Comparison of ENCODE assay signal across 7 cellular contexts in the genomic region with DNA sequence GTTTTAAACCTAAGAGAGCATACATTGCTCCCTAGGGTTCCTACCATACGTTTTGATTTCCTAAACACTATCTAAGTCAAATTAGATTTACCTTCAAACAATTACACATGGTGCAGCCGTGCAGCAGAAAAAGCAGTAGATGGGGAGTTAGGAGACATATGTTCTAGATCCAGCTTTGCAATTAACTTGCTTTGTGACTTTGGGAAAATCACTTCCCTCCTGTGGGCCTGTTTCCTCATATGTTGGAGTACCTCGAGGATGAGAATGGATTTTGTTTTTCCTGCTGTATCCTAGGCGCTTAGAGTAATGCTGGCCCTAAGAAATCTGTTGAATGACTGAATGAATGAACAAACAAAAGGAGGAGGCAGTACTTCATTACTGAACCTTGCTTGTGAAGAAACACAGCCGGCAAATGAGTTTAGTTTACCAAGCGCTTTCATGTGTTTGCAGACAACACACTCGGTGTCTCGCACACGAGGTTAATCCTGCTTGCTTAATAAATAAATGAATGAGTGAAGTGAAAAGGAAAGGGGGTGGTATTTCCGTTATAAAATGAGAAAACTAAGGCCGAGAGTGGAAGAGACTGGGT. TPM values are rescaled to one million over a fixed set of nuclear protein-coding genes. Genes with fewer than 3 reads are reported as not detected.
DNase-seq lines count a peak whose midpoint lies in the region; ATAC-seq lines count a peak whose summit lies in the region.

No MANE protein-coding gene starts in this region.

- ATAC-seq in GM18867 (IDR thresholded peaks at IDR 0.05; ENCODE audit: unreplicated experiment): peak; percentile 0
- ATAC-seq in HG03064 (IDR thresholded peaks at IDR 0.05; ENCODE audit: low read depth, unreplicated experiment): peak; percentile 0
- ATAC-seq in GM21515 (IDR thresholded peaks at IDR 0.05; ENCODE audit: unreplicated experiment): no peak
- no peak for ATAC-seq in GM21619 (IDR thresholded peaks at IDR 0.05; ENCODE audit: unreplicated experiment)

- H3K9me3 Mint-ChIP-seq in activated T-helper 1 cell treated with anti-CD3 and anti-CD28 coated beads, Interleukin-12 subunit alpha, Interleukin-12 subunit beta, Interleukin-2, Interleukin-4 antibody, amounts not matched to agents 30 ng/mL and 10 ng/mL and 1 ng/mL, durations not matched to agents 14 hours and 24 hours and 36 hours: peaks cover 33% of the 10 kb centered on the region

- peaks cover 5% of the 10 kb centered on the region; the same call in 1 of the 2 replicates for H3K4me1 ChIP-seq in iPS-20b (ENCODE audit: insufficient read depth, low read length)

- peak overlapping the region; percentile 98 for H3K4me3 Mint-ChIP-seq in activated T-helper 1 cell treated with anti-CD3 and anti-CD28 coated beads, Interleukin-12 subunit alpha, Interleukin-12 subunit beta, Interleukin-2, Interleukin-4 antibody, amounts not matched to agents 30 ng/mL and 10 ng/mL and 1 ng/mL, durations not matched to agents 14 hours and 24 hours and 36 hours

- H3K9me3 ChIP-seq in iPS-20b (ENCODE audit: insufficient read depth, low read depth, low read length): peaks cover 17% of the 10 kb centered on the region

- H3K27me3 ChIP-seq in iPS-20b (ENCODE audit: insufficient read depth, low read length): no peaks in the 10 kb centered on the region

- H3K9ac ChIP-seq in iPS-20b (ENCODE audit: low read depth, low read length): peak overlapping the region; percentile 87

- no peaks in the 10 kb centered on the region for H3K27me3 Mint-ChIP-seq in activated T-helper 1 cell treated with anti-CD3 and anti-CD28 coated beads, Interleukin-12 subunit alpha, Interleukin-12 subunit beta, Interleukin-2, Interleukin-4 antibody, amounts not matched to agents 30 ng/mL and 10 ng/mL and 1 ng/mL, durations not matched to agents 14 hours and 24 hours and 36 hours (ENCODE audit: insufficient read depth)

- intact Hi-C loops in activated T-helper 1 cell treated with anti-CD3 and anti-CD28 coated beads, Interleukin-12 subunit alpha, Interleukin-12 subunit beta, Interleukin-2, Interleukin-4 antibody, amounts not matched to agents 30 ng/mL and 10 ng/mL and 1 ng/mL, durations not matched to agents 14 hours and 24 hours and 36 hours (cut with micrococcal nuclease): loop anchor here (1.0 to 5.0 kb wide), 7 partner anchors 49 to 1299 kb away; a partner anchor contains a TSS

- peaks cover 54% of the 10 kb centered on the region for H3K36me3 ChIP-seq in iPS-20b (ENCODE audit: insufficient read depth, low read depth, low read length)

- peak overlapping the region; percentile 81 for H3K4me3 ChIP-seq in iPS-20b (ENCODE audit: low read length)

- H3K27ac Mint-ChIP-seq in activated T-helper 1 cell treated with anti-CD3 and anti-CD28 coated beads, Interleukin-12 subunit alpha, Interleukin-12 subunit beta, Interleukin-2, Interleukin-4 antibody, amounts not matched to agents 30 ng/mL and 10 ng/mL and 1 ng/mL, durations not matched to agents 14 hours and 24 hours and 36 hours: peak overlapping the region; percentile 99

- DNase-seq in activated T-helper 1 cell treated with anti-CD3 and anti-CD28 coated beads, Interleukin-12 subunit alpha, Interleukin-12 subunit beta, Interleukin-2, Interleukin-4 antibody, amounts not matched to agents 30 ng/mL and 10 ng/mL and 1 ng/mL, durations not matched to agents 14 hours and 24 hours and 36 hours (ENCODE audit: low spot score): no peak
- DNase-seq in substantia nigra (lab: John Stamatoyannopoulos, UW): peak in 2 of 49 donors; percentile 3 to 7

- peaks cover 49% of the 10 kb centered on the region for H3K4me1 Mint-ChIP-seq in activated T-helper 1 cell treated with anti-CD3 and anti-CD28 coated beads, Interleukin-12 subunit alpha, Interleukin-12 subunit beta, Interleukin-2, Interleukin-4 antibody, amounts not matched to agents 30 ng/mL and 10 ng/mL and 1 ng/mL, durations not matched to agents 14 hours and 24 hours and 36 hours (ENCODE audit: low read depth)

- peaks cover 69% of the 10 kb centered on the region for H3K36me3 Mint-ChIP-seq in activated T-helper 1 cell treated with anti-CD3 and anti-CD28 coated beads, Interleukin-12 subunit alpha, Interleukin-12 subunit beta, Interleukin-2, Interleukin-4 antibody, amounts not matched to agents 30 ng/mL and 10 ng/mL and 1 ng/mL, durations not matched to agents 14 hours and 24 hours and 36 hours (ENCODE audit: low read depth)

- H3K27ac ChIP-seq in iPS-20b (ENCODE audit: low read length): peak overlapping the region; percentile 44
- H3K27ac ChIP-seq in substantia nigra (ENCODE audit: low read depth, low read length, poor library complexity, severe bottlenecking): peak overlapping the region; percentile 83

RNA-seq across cellular contexts. Expression of a gene that starts 0.6 kb away (rescaled TPM):
- 16.3 and 16.6 TPM in 2 replicates for total RNA-seq in activated T-helper 1 cell treated with anti-CD3 and anti-CD28 coated beads, Interleukin-12 subunit alpha, Interleukin-12 subunit beta, Interleukin-2, Interleukin-4 antibody, amounts not matched to agents 30 ng/mL and 10 ng/mL and 1 ng/mL, durations not matched to agents 14 hours and 24 hours and 36 hours

RNA-seq across cellular contexts. Expression of a gene that starts 0.8 kb away (rescaled TPM):
- total RNA-seq in activated T-helper 1 cell treated with anti-CD3 and anti-CD28 coated beads, Interleukin-12 subunit alpha, Interleukin-12 subunit beta, Interleukin-2, Interleukin-4 antibody, amounts not matched to agents 30 ng/mL and 10 ng/mL and 1 ng/mL, durations not matched to agents 14 hours and 24 hours and 36 hours: 11.7 and 11.8 TPM in 2 replicates

RNA-seq across cellular contexts. Expression of a gene that starts 13.0 kb away (rescaled TPM):
- total RNA-seq in activated T-helper 1 cell treated with anti-CD3 and anti-CD28 coated beads, Interleukin-12 subunit alpha, Interleukin-12 subunit beta, Interleukin-2, Interleukin-4 antibody, amounts not matched to agents 30 ng/mL and 10 ng/mL and 1 ng/mL, durations not matched to agents 14 hours and 24 hours and 36 hours: 0.08 TPM in 1 of 2 replicates, not detected in the other

RNA-seq across cellular contexts. Expression of a gene that starts 37.7 kb away (rescaled TPM):
- total RNA-seq in activated T-helper 1 cell treated with anti-CD3 and anti-CD28 coated beads, Interleukin-12 subunit alpha, Interleukin-12 subunit beta, Interleukin-2, Interleukin-4 antibody, amounts not matched to agents 30 ng/mL and 10 ng/mL and 1 ng/mL, durations not matched to agents 14 hours and 24 hours and 36 hours: not detected in 2 replicates

Comparison
In these comparisons a context has a peak if more than half of its experiments do, and no peak if none do; other contexts are left out.
1. ATAC-seq: peak in GM18867 (single experiment) and HG03064 (single experiment); none in GM21515 (single experiment) and GM21619 (single experiment).